ENCODE assay signal across 1 cellular context in the genomic region with DNA sequence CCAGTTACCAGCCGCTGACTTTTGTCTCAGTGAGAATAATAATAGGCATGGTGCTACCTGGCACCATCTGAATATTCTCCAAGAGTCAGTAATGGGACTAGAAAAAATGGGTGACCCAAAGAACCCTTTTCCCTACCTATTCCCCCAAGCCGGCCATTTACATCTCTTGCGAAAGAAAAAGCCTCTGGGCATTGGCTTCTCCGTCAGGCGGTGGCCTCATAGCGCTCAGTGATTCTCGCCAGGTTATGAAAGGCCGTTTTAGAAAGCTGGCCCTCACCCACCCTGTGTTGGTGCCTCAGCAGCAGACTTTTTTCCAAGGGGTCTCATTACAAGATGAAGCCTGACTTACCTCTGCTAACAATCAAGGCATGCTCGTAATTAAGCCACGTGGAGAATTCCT.
TF ChIP-seq lines count a peak whose summit lies in the region.

No MANE protein-coding gene starts in this region.

TF ChIP-seq in HEK293, 187 proteins besides CTCF, POLR2A, EP300 and RAD21 (continued from another document):
- no peak for TF ChIP-seq ZNF670 (tag by site-specific recombination; IDR thresholded peaks at IDR 0.05; ENCODE audit: low read depth)
